ENCODE assay signal across 12 cellular contexts in genomic region chr1:230125633-230126528, GRCh38. TPM values are rescaled to one million over a fixed set of nuclear protein-coding genes. Genes with fewer than 3 reads are reported as not detected.
DNase-seq lines count a peak whose midpoint lies in the region; ATAC-seq and TF ChIP-seq lines count a peak whose summit lies in the region.
"Had no signal": no experiment of that assay in that cellular context is flagged by ENCODE, and none has a peak within 500 bp of the region (broad histone marks: within the 10 kb centered on the region; RNA-seq: fewer than 3 reads in every experiment).

No MANE protein-coding gene starts in this region.

- intact Hi-C loops in mammary epithelial cell (cut with micrococcal nuclease): no loop called here

- TF ChIP-seq CTCF in OCI-LY1 (IDR thresholded peaks at IDR 0.05; ENCODE audit: low read length): no peak
- TF ChIP-seq CTCF in mammary epithelial cell (conservative IDR thresholded peaks at IDR 0.05 in 1 of 2, IDR thresholded peaks at IDR 0.05 in 1 of 2; ENCODE audit: extremely low read depth in 1 of 2, insufficient read depth in 1 of 2, low read depth in 1 of 2, low read length in 2 of 2): no peak
- no peak for TF ChIP-seq CTCF in osteocyte (IDR thresholded peaks at IDR 0.05)

- dilution Hi-C loops in mammary epithelial cell (cut with HindIII; ENCODE audit: low sequenced_read_pairs): no loop called here

- WGBS in mammary epithelial cell (ENCODE audit: low coverage, missing lambda C conversion rate): 74% methylated on average over 5 of the region's 10 CpGs

- H3K4me1 Mint-ChIP-seq in osteocyte (ENCODE audit: unreplicated experiment): peaks cover 78% of the 10 kb centered on the region

- DNase-seq in EH (ENCODE audit: low read depth) (peak; percentile 72), mammary epithelial cell (peak; percentile 16), osteocyte (ENCODE audit: extremely low spot score, unreplicated experiment) (no peak), NCI-H345 (lab: John Stamatoyannopoulos, UW) (no peak), NCI-H446 treated with DMSO at 0.1 percent for 48 hours (lab: John Stamatoyannopoulos, UW) (no peak)
- DNase-seq: NCI-H774; stimulated activated CD4-positive, alpha-beta T cell treated with anti-CD3 and anti-CD28 coated beads, Interleukin-12 subunit alpha, Interleukin-12 subunit beta, amount 100 ng/mL, for 4 hours had no signal

- H3K27ac ChIP-seq in OCI-LY1 (ENCODE audit: low read depth, low read length, poor library complexity, severe bottlenecking) (peak overlapping the region; percentile 99), mammary epithelial cell (ENCODE audit: insufficient read depth, low read depth, low read length) (peak overlapping the region; percentile 32)
- H3K27ac ChIP-seq: ascending aorta, suprapubic skin had no signal

- CTCF ChIA-PET in mammary epithelial cell (lab: Charles Lee; ENCODE audit: low non-redundant PET): no interaction called here

- no peaks in the 10 kb centered on the region for H3K27me3 Mint-ChIP-seq in osteocyte (ENCODE audit: unreplicated experiment)

- no peaks in the 10 kb centered on the region for H3K27me3 ChIP-seq in OCI-LY1 (ENCODE audit: insufficient read depth, low read length)
- no peaks in the 10 kb centered on the region for H3K27me3 ChIP-seq in mammary epithelial cell (ENCODE audit: insufficient read depth, low read length)
- H3K27me3 ChIP-seq: ascending aorta, suprapubic skin had no signal

- peaks cover 20% of the 10 kb centered on the region for H3F3A ChIP-seq in OCI-LY1 (ENCODE audit: insufficient read depth, low read length)

- no peak overlapping the region for H2AFZ ChIP-seq in OCI-LY1 (ENCODE audit: low read length)
- H2AFZ ChIP-seq in mammary epithelial cell (ENCODE audit: low read depth, low read length): no peak overlapping the region

- no peaks in the 10 kb centered on the region for H3K9me2 ChIP-seq in OCI-LY1 (ENCODE audit: low read depth, low read length)

- ATAC-seq in HG03135 (IDR thresholded peaks at IDR 0.05; ENCODE audit: unreplicated experiment): no peak
- ATAC-seq in GM21381 (IDR thresholded peaks at IDR 0.05; ENCODE audit: unreplicated experiment): no peak

- peaks cover 3% of the 10 kb centered on the region for H3K36me3 Mint-ChIP-seq in osteocyte (ENCODE audit: unreplicated experiment)

- peak overlapping the region; percentile 53 for H3K4me3 Mint-ChIP-seq in osteocyte (ENCODE audit: unreplicated experiment)

- H3K4me1 ChIP-seq in OCI-LY1 (ENCODE audit: insufficient read depth, low read length, severe bottlenecking) (peaks cover 100% of the 10 kb centered on the region), mammary epithelial cell (ENCODE audit: insufficient read depth, low read length) (peaks cover 57% of the 10 kb centered on the region)

- H3K79me2 ChIP-seq in OCI-LY1 (ENCODE audit: insufficient read depth, low read length) (peaks cover 30% of the 10 kb centered on the region), mammary epithelial cell (ENCODE audit: insufficient read depth, low read length) (peaks cover 91% of the 10 kb centered on the region)

- H3K36me3 ChIP-seq in OCI-LY1 (ENCODE audit: insufficient read depth, low read length) (no peaks in the 10 kb centered on the region), mammary epithelial cell (ENCODE audit: insufficient read depth, low read length) (no peaks in the 10 kb centered on the region)
- H3K36me3 ChIP-seq: ascending aorta, suprapubic skin had no signal

- H3K4me3 ChIP-seq in OCI-LY1 (ENCODE audit: low read depth, low read length, poor library complexity, severe bottlenecking): no peak overlapping the region
- no peak overlapping the region for H3K4me3 ChIP-seq in mammary epithelial cell (replicated peaks in 1 of 3; ENCODE audit: insufficient read depth in 1 of 3, low read depth in 2 of 3, low read length in 3 of 3)
- H3K4me3 ChIP-seq: ascending aorta, suprapubic skin had no signal

- H3K27ac Mint-ChIP-seq in osteocyte (ENCODE audit: unreplicated experiment): peak overlapping the region; percentile 80

- H4K20me1 ChIP-seq in OCI-LY1 (ENCODE audit: insufficient read depth, low read length) (no peaks in the 10 kb centered on the region), mammary epithelial cell (ENCODE audit: insufficient read depth, low read length) (no peaks in the 10 kb centered on the region)

- no TSS peak for BruUV-seq in mammary epithelial cell (replicated peaks; lab: Mats Ljungman, UMichigan)

- in situ Hi-C loops in mammary epithelial cell (cut with MboI; ENCODE audit: low sequenced_read_pairs in 2 of 2): no loop called here

- H3K4me2 ChIP-seq in OCI-LY1 (ENCODE audit: low read length) (peak overlapping the region; percentile 65; the same call in 1 of the 2 replicates), mammary epithelial cell (ENCODE audit: insufficient read depth, low read depth, low read length) (peak overlapping the region; percentile 26)

- H3K9ac ChIP-seq in OCI-LY1 (ENCODE audit: low read length) (peak overlapping the region; percentile 68), mammary epithelial cell (ENCODE audit: insufficient read depth, low read length) (no peak overlapping the region)

- no peaks in the 10 kb centered on the region for H3K9me3 Mint-ChIP-seq in osteocyte (ENCODE audit: unreplicated experiment)

- H3K9me3 ChIP-seq in OCI-LY1 (ENCODE audit: low read length): no peaks in the 10 kb centered on the region
- H3K9me3 ChIP-seq in mammary epithelial cell (replicated peaks; ENCODE audit: insufficient read depth, low read length): no peaks in the 10 kb centered on the region
- H3K9me3 ChIP-seq: ascending aorta, suprapubic skin had no signal

RNA-seq across cellular contexts. Expression of gene GALNT2, which starts 58.8 kb away (rescaled TPM):
- 100 to 1,000 TPM; 117 to 125 TPM for total RNA-seq in mammary epithelial cell
- polyA plus RNA-seq in mammary epithelial cell: 93.3 TPM
- 83.5 TPM for polyA minus RNA-seq in mammary epithelial cell
- total RNA-seq in osteocyte: 149 TPM in 2 replicates

Comparison
In these comparisons a context has a peak if more than half of its experiments do, and no peak if none do; other contexts are left out.
1. DNase-seq: peak in EH (single experiment) and mammary epithelial cell (single experiment); none in osteocyte (single experiment), NCI-H345 (single experiment) and NCI-H446 treated with DMSO at 0.1 percent for 48 hours (single experiment).